ENCODE assay signal across 21 cellular contexts in the genomic region with DNA sequence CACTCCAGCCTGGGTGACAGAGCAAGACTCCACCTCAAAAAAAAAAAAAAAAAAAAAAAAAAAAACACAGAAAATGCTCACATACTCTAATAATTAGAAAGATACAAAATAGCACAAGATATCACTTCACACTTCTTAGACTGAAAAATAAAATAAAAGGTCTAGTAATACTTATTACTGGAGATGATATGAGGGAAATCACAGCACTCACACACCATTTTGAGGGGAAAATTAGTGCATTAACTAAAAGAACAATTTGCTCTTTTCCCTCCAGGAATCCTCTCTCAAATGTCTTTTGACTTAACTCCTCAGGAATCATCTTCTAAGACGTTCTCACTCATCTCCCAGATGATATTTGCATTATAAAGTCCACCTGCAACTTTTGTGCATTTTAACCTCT.
"Had no signal": no experiment of that assay in that cellular context is flagged by ENCODE, and none has a peak within 500 bp of the region (broad histone marks: within the 10 kb centered on the region; RNA-seq: fewer than 3 reads in every experiment).

No MANE protein-coding gene starts in this region.

- H3K27me3 Mint-ChIP-seq: stimulated activated memory B cell treated with anti-CD40 and anti-IgM and Interleukin-4, amounts not matched to agents 10 μg/mL and 1 μg/mL and 100 μg/mL, for 72 hours; stimulated activated naive CD8-positive, alpha-beta T cell treated with anti-CD3 and anti-CD28 coated beads, Interleukin-15, Interleukin-2, amounts not matched to agents 100 ng/mL and 50 ng/mL, for 24 hours had no signal

- H3K4me1 Mint-ChIP-seq: nephron; stimulated activated memory B cell treated with anti-CD40 and anti-IgM and Interleukin-4, amounts not matched to agents 10 μg/mL and 1 μg/mL and 100 μg/mL, for 72 hours had no signal

- H3K27ac ChIP-seq: esophagus muscularis mucosa, gastroesophageal sphincter, left ventricle myocardium inferior, lower lobe of right lung, parathyroid adenoma, prostate gland, right lobe of liver, tibial artery, upper lobe of left lung, uterus had no signal

- H3K4me3 ChIP-seq: esophagus muscularis mucosa, gastroesophageal sphincter, left ventricle myocardium inferior, lower lobe of right lung, prostate gland, right lobe of liver, tibial artery, upper lobe of left lung, uterus had no signal

- ATAC-seq: gastroesophageal sphincter; left cardiac atrium; lower lobe of right lung; right lobe of liver; stimulated activated memory B cell treated with anti-CD40 and anti-IgM and Interleukin-4, amounts not matched to agents 10 μg/mL and 1 μg/mL and 100 μg/mL, for 72 hours had no signal

- H3K9me3 ChIP-seq: prostate gland, tibial artery, upper lobe of left lung, uterus had no signal

- H2AFZ ChIP-seq: parathyroid adenoma had no signal

- H3K36me3 ChIP-seq: esophagus muscularis mucosa, gastroesophageal sphincter, left ventricle myocardium inferior, lower lobe of right lung, prostate gland, right lobe of liver, tibial artery, upper lobe of left lung, uterus had no signal

- H3K27ac Mint-ChIP-seq: nephron; stimulated activated memory B cell treated with anti-CD40 and anti-IgM and Interleukin-4, amounts not matched to agents 10 μg/mL and 1 μg/mL and 100 μg/mL, for 72 hours; stimulated activated naive CD8-positive, alpha-beta T cell treated with anti-CD3 and anti-CD28 coated beads, Interleukin-15, Interleukin-2, amounts not matched to agents 100 ng/mL and 50 ng/mL, for 24 hours had no signal

- DNase-seq: effector memory CD4-positive, alpha-beta T cell; glutamatergic neuron; kidney; left cardiac atrium; left ventricle myocardium inferior; lower lobe of right lung; mesenchymal stem cell; midbrain; retina; right lobe of liver; stimulated activated CD4-positive, alpha-beta T cell treated with anti-CD3 and anti-CD28 coated beads, Interleukin-4, amount 100 ng/mL, for 1 hour; tibial artery; uterus had no signal

- H3K79me2 ChIP-seq: parathyroid adenoma had no signal

- H3K36me3 Mint-ChIP-seq: stimulated activated memory B cell treated with anti-CD40 and anti-IgM and Interleukin-4, amounts not matched to agents 10 μg/mL and 1 μg/mL and 100 μg/mL, for 72 hours had no signal

- H3K27me3 ChIP-seq: esophagus muscularis mucosa, gastroesophageal sphincter, right lobe of liver, tibial artery, upper lobe of left lung, uterus had no signal

- H3K4me1 ChIP-seq: esophagus muscularis mucosa, gastroesophageal sphincter, left ventricle myocardium inferior, lower lobe of right lung, parathyroid adenoma, prostate gland, right lobe of liver, tibial artery, upper lobe of left lung, uterus had no signal

- H3K9ac ChIP-seq: parathyroid adenoma had no signal

- H3K4me3 Mint-ChIP-seq: nephron; stimulated activated memory B cell treated with anti-CD40 and anti-IgM and Interleukin-4, amounts not matched to agents 10 μg/mL and 1 μg/mL and 100 μg/mL, for 72 hours; stimulated activated naive CD8-positive, alpha-beta T cell treated with anti-CD3 and anti-CD28 coated beads, Interleukin-15, Interleukin-2, amounts not matched to agents 100 ng/mL and 50 ng/mL, for 24 hours had no signal
